11 cellular contexts compared by ENCODE assay signal in genomic region chr16:17379121-17379571, GRCh38.
DNase-seq lines count a peak whose midpoint lies in the region; ATAC-seq, FAIRE-seq and TF ChIP-seq lines count a peak whose summit lies in the region.
"Had no signal": no experiment of that assay in that cellular context is flagged by ENCODE, and none has a peak within 500 bp of the region (broad histone marks: within the 10 kb centered on the region; RNA-seq: fewer than 3 reads in every experiment).

No MANE protein-coding gene starts in this region.

- H3K4me1 Mint-ChIP-seq in activated B cell treated with CpG ODN at 0.5 μM for 24 hours (peaks cover 88% of the 10 kb centered on the region), T-cell (peaks cover 83 to 88% (median 84%) of the 10 kb centered on the region in 3 donors)

- TF ChIP-seq EP300 in sigmoid colon (IDR thresholded peaks at IDR 0.05), result peak in 3 of 4 donors; percentile 23 to 82 (median 49)

- peak overlapping the region; percentile 76 for H3K27ac ChIP-seq in right cardiac atrium (ENCODE audit: low read length)
- peak overlapping the region; percentile 86 to 97 (median 88) for H3K27ac ChIP-seq in sigmoid colon

- TF ChIP-seq CTCF in activated B cell treated with CpG ODN at 0.5 μM for 24 hours (IDR thresholded peaks at IDR 0.05) (no peak), sigmoid colon (IDR thresholded peaks at IDR 0.05) (no peak)

- H3K27me3 ChIP-seq in right cardiac atrium (ENCODE audit: control insufficient read depth, insufficient read depth) (no peaks in the 10 kb centered on the region), sigmoid colon (no peaks in the 10 kb centered on the region)

- H3K36me3 Mint-ChIP-seq in activated B cell treated with CpG ODN at 0.5 μM for 24 hours (ENCODE audit: low read depth) (no peaks in the 10 kb centered on the region), T-cell (no peaks in the 10 kb centered on the region)

- no peak for FAIRE-seq in GM12891 (lab: Jason Lieb, UNC)

- intact Hi-C loops in activated B cell treated with CpG ODN at 0.5 μM for 24 hours (cut with micrococcal nuclease), result loop anchor here (2.0 to 10.0 kb wide), 7 partner anchors 14 to 354 kb away; no protein-coding TSS in a partner anchor
- intact Hi-C loops in right cardiac atrium (cut with DNase I), result loop anchor here in 2 of 4 donors (10.0 kb wide), 2 partner anchors 56 to 86 kb away; no protein-coding TSS in a partner anchor
- intact Hi-C loops in sigmoid colon (cut with DNase I), result loop anchor here (2.0 kb wide), 1 partner anchor 66 kb away; no protein-coding TSS in a partner anchor

- no peak for TF ChIP-seq POLR2A in sigmoid colon (IDR thresholded peaks at IDR 0.05)
- TF ChIP-seq POLR2A in GM12891 (IDR thresholded peaks at IDR 0.05; ENCODE audit: low read depth, low read length), result no peak

- no peaks in the 10 kb centered on the region for H3K36me3 ChIP-seq in sigmoid colon

- H3K9me3 Mint-ChIP-seq in activated B cell treated with CpG ODN at 0.5 μM for 24 hours (no peaks in the 10 kb centered on the region), T-cell (no peaks in the 10 kb centered on the region)

- POLR2A ChIA-PET in activated B cell treated with CpG ODN at 0.5 μM for 24 hours (lab: Charles Lee) (interaction anchor here (2.3 kb wide), 1 partner anchor 37 kb away, joined by 31 read pairs; no protein-coding TSS in a partner anchor), T-cell (lab: Charles Lee) (interaction anchor here in 1 of 2 donors (0.5 kb wide), 1 partner anchor 18 kb away, joined by 3 read pairs; no protein-coding TSS in a partner anchor)

- no peaks in the 10 kb centered on the region for H3K9me3 ChIP-seq in right cardiac atrium (ENCODE audit: control insufficient read depth, low read length)
- H3K9me3 ChIP-seq in sigmoid colon, result no peaks in the 10 kb centered on the region

- H3K4me3 Mint-ChIP-seq in activated B cell treated with CpG ODN at 0.5 μM for 24 hours (no peak overlapping the region), T-cell (no peak overlapping the region)

- H3K4me1 ChIP-seq in right cardiac atrium (ENCODE audit: control insufficient read depth, insufficient read depth, low read length), result peaks cover 12% of the 10 kb centered on the region
- peaks cover 0 to 88% (median 83%) of the 10 kb centered on the region in 4 donors for H3K4me1 ChIP-seq in sigmoid colon

- H3K27ac Mint-ChIP-seq in activated B cell treated with CpG ODN at 0.5 μM for 24 hours (peak overlapping the region; percentile 24), T-cell (no peak overlapping the region)

- CTCF ChIA-PET in activated B cell treated with CpG ODN at 0.5 μM for 24 hours (lab: Charles Lee), result interaction anchor here (1.7 to 3.4 kb wide), 2 partner anchors 78 to 89 kb away, joined by 4 to 16 read pairs; no protein-coding TSS in a partner anchor
- CTCF ChIA-PET in T-cell (lab: Charles Lee), result no interaction called here

- H3K4me3 ChIP-seq in right cardiac atrium (ENCODE audit: low read length), result peak overlapping the region; percentile 29
- no peak overlapping the region for H3K4me3 ChIP-seq in sigmoid colon

- 18% methylated on average over 7 of the region's 7 CpGs for WGBS in right cardiac atrium
- 57 to 79% methylated on average over 7 of the region's 7 CpGs for WGBS in sigmoid colon, 2 donors

- H3K27me3 Mint-ChIP-seq in activated B cell treated with CpG ODN at 0.5 μM for 24 hours (no peaks in the 10 kb centered on the region), T-cell (no peaks in the 10 kb centered on the region)

- DNase-seq in GDM1 (lab: John Stamatoyannopoulos, UW) (peak; percentile 9), activated B cell treated with CpG ODN at 0.5 μM for 24 hours (no peak), right cardiac atrium (peak; percentile 41 to 83 (median 79)), sigmoid colon (peak; percentile 93), T-cell (no peak), GM12891 (ENCODE audit: insufficient read length, low spot score) (no peak), cerebellar nuclear complex (lab: John Stamatoyannopoulos, UW) (no peak)
- no peak for DNase-seq in activated CD4-positive, alpha-beta T cell treated with anti-CD3 and anti-CD28 coated beads for 1 hour
- DNase-seq: activated CD8-positive, alpha-beta memory T cell treated with anti-CD3 and anti-CD28 coated beads for 24 hours; Karpas-422; PC-3 had no signal

- ATAC-seq in activated B cell treated with CpG ODN at 0.5 μM for 24 hours (ENCODE audit: low read depth) (no peak), right cardiac atrium (peak; percentile 75), T-cell (replicated peaks in 1 of 4) (no peak)
- ATAC-seq: PC-3 had no signal

TF ChIP-seq in GM12891, 5 proteins besides CTCF, POLR2A, EP300 and RAD21:
- no peak for TF ChIP-seq SPI1 (IDR thresholded peaks at IDR 0.05; ENCODE audit: low read depth, low read length)
- TF ChIP-seq PAX5 (IDR thresholded peaks at IDR 0.05; ENCODE audit: insufficient read depth, low read length, severe bottlenecking), result no peak
- TF ChIP-seq TAF1 (IDR thresholded peaks at IDR 0.05; ENCODE audit: low read depth, low read length), result no peak
- TF ChIP-seq POU2F2 (IDR thresholded peaks at IDR 0.05; ENCODE audit: low read depth, low read length), result no peak
- TF ChIP-seq POLR2AphosphoS5 (IDR thresholded peaks at IDR 0.05; ENCODE audit: low read depth, low read length), result no peak
TF ChIP-seq in GM12891: peak in this region for 0.

Comparison
In these comparisons a context has a peak if more than half of its experiments do, and no peak if none do; other contexts are left out.
1. DNase-seq: peak in GDM1 (single experiment), right cardiac atrium (3 of 3) and sigmoid colon (single experiment); none in activated B cell treated with CpG ODN at 0.5 μM for 24 hours (single experiment), activated CD4-positive, alpha-beta T cell treated with anti-CD3 and anti-CD28 coated beads for 1 hour (single experiment), T-cell (0 of 34), GM12891 (single experiment) and cerebellar nuclear complex (0 of 2).
2. ATAC-seq: peak in right cardiac atrium (2 of 2); none in activated B cell treated with CpG ODN at 0.5 μM for 24 hours (single experiment) and T-cell (0 of 4).